8 cellular contexts compared by ENCODE assay signal in the genomic region with DNA sequence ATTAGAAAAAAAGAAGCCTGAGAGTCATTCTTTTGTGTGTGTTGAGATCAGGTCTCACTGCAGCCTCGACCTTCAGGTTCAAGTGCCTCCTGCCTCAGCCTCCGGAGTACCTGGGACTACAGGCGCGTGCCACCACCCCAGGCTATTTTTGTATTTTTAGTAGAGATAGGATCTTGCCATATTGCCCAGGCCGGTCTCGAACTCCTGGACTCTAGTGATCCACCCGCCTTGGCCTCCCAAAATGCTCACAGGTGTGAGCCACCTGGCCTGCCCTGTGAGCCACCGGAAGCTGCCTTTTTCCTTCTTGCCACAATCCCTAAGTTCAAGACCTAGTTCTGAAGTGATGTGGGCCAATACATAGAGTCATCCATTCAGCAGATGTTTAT. TPM values are rescaled to one million over a fixed set of nuclear protein-coding genes. Genes with fewer than 3 reads are reported as not detected.
A peak's percentile ranks its signal among the peaks of the same experiment; 100 is the strongest.
DNase-seq lines count a peak whose midpoint lies in the region; ATAC-seq and TF ChIP-seq lines count a peak whose summit lies in the region.

No MANE protein-coding gene starts in this region.

- H3K27ac ChIP-seq in CD8-positive, alpha-beta memory T cell (ENCODE audit: low read depth, low read length): peak overlapping the region; percentile 82
- H3K27ac ChIP-seq in Panc1 (ENCODE audit: low read length): peak overlapping the region; percentile 83

- peak overlapping the region; percentile 80 for H3K4me3 ChIP-seq in CD8-positive, alpha-beta memory T cell (ENCODE audit: low read length)
- H3K4me3 ChIP-seq in Panc1 (ENCODE audit: low read depth in 2 of 2, low read length in 2 of 2) (peak overlapping the region; percentile 53 to 89), epithelial cell of esophagus (ENCODE audit: low read length) (peak overlapping the region; percentile 73)

- ATAC-seq in Panc1: no peak
- ATAC-seq in HG03039 (IDR thresholded peaks at IDR 0.05; ENCODE audit: unreplicated experiment): no peak
- no peak for ATAC-seq in GM19035 (IDR thresholded peaks at IDR 0.05; ENCODE audit: unreplicated experiment)

- H3K4me3 Mint-ChIP-seq in CD8-positive, alpha-beta memory T cell: peak overlapping the region; percentile 93 to 100 (median 99)
- peak overlapping the region; percentile 89 for H3K4me3 Mint-ChIP-seq in osteocyte (ENCODE audit: unreplicated experiment)

- DNase-seq in CD8-positive, alpha-beta memory T cell: no peak
- no peak for DNase-seq in Panc1 (ENCODE audit: low read depth, low spot score)
- DNase-seq in epithelial cell of esophagus (ENCODE audit: low read depth): no peak
- no peak for DNase-seq in osteocyte (ENCODE audit: extremely low spot score, unreplicated experiment)
- no peak for DNase-seq in OCI-M1 (lab: John Stamatoyannopoulos, UW)
- no peak for DNase-seq in GM10266 (ENCODE audit: extremely low spot score)

- H3K27me3 ChIP-seq in CD8-positive, alpha-beta memory T cell (ENCODE audit: insufficient read depth, low read length, poor library complexity, severe bottlenecking): no peaks in the 10 kb centered on the region
- no peaks in the 10 kb centered on the region for H3K27me3 ChIP-seq in Panc1 (ENCODE audit: control insufficient read depth, insufficient read depth, low read length)

- POLR2A ChIA-PET in CD8-positive, alpha-beta memory T cell (lab: Charles Lee): interaction anchor here (1.1 to 1.6 kb wide), 3 partner anchors 11 to 1404 kb away, joined by 7 to 9 read pairs (median 7); a partner anchor contains a TSS
- POLR2A ChIA-PET in Panc1 (lab: Charles Lee): no interaction called here

- H3K4me1 Mint-ChIP-seq in CD8-positive, alpha-beta memory T cell: peaks cover 24 to 41% (median 32%) of the 10 kb centered on the region in 3 donors
- peaks cover 4% of the 10 kb centered on the region for H3K4me1 Mint-ChIP-seq in osteocyte (ENCODE audit: unreplicated experiment)

- CTCF ChIA-PET in CD8-positive, alpha-beta memory T cell (lab: Charles Lee): interaction anchor here (1.3 to 2.6 kb wide), 5 partner anchors 10 to 1404 kb away, joined by 3 to 11 read pairs (median 4); a partner anchor contains a TSS
- CTCF ChIA-PET in Panc1 (lab: Charles Lee): no interaction called here

- H3K4me1 ChIP-seq in CD8-positive, alpha-beta memory T cell (ENCODE audit: insufficient read depth, low read length): peaks cover 12% of the 10 kb centered on the region
- no peaks in the 10 kb centered on the region for H3K4me1 ChIP-seq in Panc1 (ENCODE audit: control insufficient read depth, insufficient read depth, low read length)

- no peaks in the 10 kb centered on the region for H3K9me3 Mint-ChIP-seq in CD8-positive, alpha-beta memory T cell
- H3K9me3 Mint-ChIP-seq in osteocyte (ENCODE audit: unreplicated experiment): no peaks in the 10 kb centered on the region

- peaks cover 5 to 15% of the 10 kb centered on the region in 2 donors for H3K27me3 Mint-ChIP-seq in CD8-positive, alpha-beta memory T cell
- H3K27me3 Mint-ChIP-seq in osteocyte (ENCODE audit: unreplicated experiment): no peaks in the 10 kb centered on the region

- no peaks in the 10 kb centered on the region for H3K36me3 ChIP-seq in CD8-positive, alpha-beta memory T cell (ENCODE audit: insufficient read depth, low read length)
- H3K36me3 ChIP-seq in Panc1 (ENCODE audit: control insufficient read depth, insufficient read depth, low read length): no peaks in the 10 kb centered on the region

- H3K9me3 ChIP-seq in CD8-positive, alpha-beta memory T cell (ENCODE audit: low read length): no peaks in the 10 kb centered on the region
- no peaks in the 10 kb centered on the region for H3K9me3 ChIP-seq in Panc1 (ENCODE audit: control insufficient read depth, insufficient read depth, low read depth, low read length)

- peaks cover 0 to 4% (median 0%) of the 10 kb centered on the region in 3 donors for H3K36me3 Mint-ChIP-seq in CD8-positive, alpha-beta memory T cell
- no peaks in the 10 kb centered on the region for H3K36me3 Mint-ChIP-seq in osteocyte (ENCODE audit: unreplicated experiment)

- intact Hi-C loops in Panc1 (cut with micrococcal nuclease; ENCODE audit: unreplicated experiment): loop anchor here (5.0 kb wide), 1 partner anchor 547 kb away; no protein-coding TSS in a partner anchor

- peak overlapping the region; percentile 95 to 100 (median 99) for H3K27ac Mint-ChIP-seq in CD8-positive, alpha-beta memory T cell
- peak overlapping the region; percentile 99 for H3K27ac Mint-ChIP-seq in osteocyte (ENCODE audit: unreplicated experiment)

- TF ChIP-seq CTCF in Panc1 (IDR thresholded peaks at IDR 0.05) (no peak), epithelial cell of esophagus (IDR thresholded peaks at IDR 0.05; ENCODE audit: insufficient read depth, low read depth, low read length, missing control alignments) (no peak), osteocyte (IDR thresholded peaks at IDR 0.05) (no peak), GM10266 (IDR thresholded peaks at IDR 0.05; ENCODE audit: control insufficient read depth, insufficient read depth, low read depth, missing control alignments) (no peak)

- in situ Hi-C loops in Panc1 (cut with HindIII; ENCODE audit: low pct_unique_long_range_greater_than_20kb, low sequenced_read_pairs): no loop called here

- BruUV-seq in Panc1 (replicated peaks; lab: Mats Ljungman, UMichigan): no TSS peak

RNA-seq across cellular contexts. Expression of a gene that starts 0.4 kb away (rescaled TPM):
- total RNA-seq in CD8-positive, alpha-beta memory T cell: 1 to 10 TPM; 4.1 TPM
- polyA plus RNA-seq in CD8-positive, alpha-beta memory T cell: 39.1 TPM
- total RNA-seq in Panc1 (2021; ENCODE audit: unreplicated experiment) (3.3 TPM), osteocyte (9.7 and 10.0 TPM in 2 replicates)
- polyA plus RNA-seq in Panc1 (2012; ENCODE audit: insufficient read length): 1.8 TPM

RNA-seq across cellular contexts. Expression of a gene that starts 50.6 kb away (rescaled TPM):
- total RNA-seq in CD8-positive, alpha-beta memory T cell: not detected
- polyA plus RNA-seq in CD8-positive, alpha-beta memory T cell: not detected
- 0.13 TPM for total RNA-seq in Panc1 (2021; ENCODE audit: unreplicated experiment)
- not detected for polyA plus RNA-seq in Panc1 (2012; ENCODE audit: insufficient read length)
- not detected in 2 replicates for total RNA-seq in osteocyte
